ENCODE assay signal across 8 cellular contexts in genomic region chr1:168342572-168343280, GRCh38.
DNase-seq lines count a peak whose midpoint lies in the region; ATAC-seq and TF ChIP-seq lines count a peak whose summit lies in the region.

No MANE protein-coding gene starts in this region.

- H3K27ac ChIP-seq in KOPT-K1 (ENCODE audit: low read depth, low read length, poor library complexity, severe bottlenecking) (peak overlapping the region; percentile 84), Peyer's patch (peak overlapping the region in 2 of 4 donors; percentile 11 to 37), fibroblast of lung (ENCODE audit: insufficient read depth, low read length) (no peak overlapping the region)

- peaks cover 0 to 2% of the 10 kb centered on the region in 2 donors for H3K36me3 Mint-ChIP-seq in activated T-cell treated with anti-CD3 and anti-CD28 coated beads, Interleukin-2, amount 50 U/mL, for 72 hours (ENCODE audit: insufficient read depth in 2 of 2)
- H3K36me3 Mint-ChIP-seq in natural killer cell treated with Interleukin-12 subunit alpha and Interleukin-12 subunit beta and Interleukin-15 and Interleukin-18, amount 100 ng/mL, for 72 hours, result peaks cover 5% of the 10 kb centered on the region

- peak overlapping the region; percentile 20 to 39 for H3K4me3 Mint-ChIP-seq in activated T-cell treated with anti-CD3 and anti-CD28 coated beads, Interleukin-2, amount 50 U/mL, for 72 hours
- peak overlapping the region; percentile 46 for H3K4me3 Mint-ChIP-seq in natural killer cell treated with Interleukin-12 subunit alpha and Interleukin-12 subunit beta and Interleukin-15 and Interleukin-18, amount 100 ng/mL, for 72 hours

- TF ChIP-seq CTCF in Peyer's patch (IDR thresholded peaks at IDR 0.05) (peak; percentile 59 to 91 (median 84)), fibroblast of lung (conservative IDR thresholded peaks at IDR 0.05 in 1 of 2, IDR thresholded peaks at IDR 0.05 in 1 of 2; ENCODE audit: low read depth in 1 of 2, low read length in 2 of 2) (peak; percentile 47 to 72)

- H3K9me3 Mint-ChIP-seq in activated T-cell treated with anti-CD3 and anti-CD28 coated beads, Interleukin-2, amount 50 U/mL, for 72 hours, result peaks cover 0 to 3% of the 10 kb centered on the region in 2 donors
- no peaks in the 10 kb centered on the region for H3K9me3 Mint-ChIP-seq in natural killer cell treated with Interleukin-12 subunit alpha and Interleukin-12 subunit beta and Interleukin-15 and Interleukin-18, amount 100 ng/mL, for 72 hours

- H3K4me3 ChIP-seq in Peyer's patch (peak overlapping the region in 2 of 4 donors; percentile 26 to 28), fibroblast of lung (replicated peaks in 1 of 4; ENCODE audit: control extremely low read depth in 1 of 4, insufficient read depth in 1 of 4, low read depth in 3 of 4, low read length in 4 of 4) (peak overlapping the region in 2 of 4 experiments; percentile 33 to 37)

- H3K9me3 ChIP-seq in KOPT-K1 (ENCODE audit: insufficient read depth, low read length, poor library complexity, severe bottlenecking) (peaks cover under 1% of the 10 kb centered on the region), Peyer's patch (no peaks in the 10 kb centered on the region), fibroblast of lung (ENCODE audit: control insufficient read depth, insufficient read depth, low read depth, low read length) (no peaks in the 10 kb centered on the region)

- H3K9ac ChIP-seq in fibroblast of lung (ENCODE audit: insufficient read depth, low read length), result no peak overlapping the region

- H3K4me1 Mint-ChIP-seq in activated T-cell treated with anti-CD3 and anti-CD28 coated beads, Interleukin-2, amount 50 U/mL, for 72 hours (ENCODE audit: low read depth), result peaks cover 42% of the 10 kb centered on the region
- H3K4me1 Mint-ChIP-seq in natural killer cell treated with Interleukin-12 subunit alpha and Interleukin-12 subunit beta and Interleukin-15 and Interleukin-18, amount 100 ng/mL, for 72 hours (ENCODE audit: low read depth in 2 of 2), result peaks cover 54 to 70% of the 10 kb centered on the region in 2 donors

- no peak for TF ChIP-seq POLR2A in Peyer's patch (IDR thresholded peaks at IDR 0.05)

- ATAC-seq in GM21723 (IDR thresholded peaks at IDR 0.05; ENCODE audit: unreplicated experiment), result peak; percentile 92
- ATAC-seq in activated T-cell treated with anti-CD3 and anti-CD28 coated beads, Interleukin-2, amount 50 U/mL, for 72 hours (replicated peaks in 1 of 2), result peak; percentile 94 to 96
- peak; percentile 92 to 94 for ATAC-seq in natural killer cell treated with Interleukin-12 subunit alpha and Interleukin-12 subunit beta and Interleukin-15 and Interleukin-18, amount 100 ng/mL, for 72 hours

- H4K20me1 ChIP-seq in fibroblast of lung (ENCODE audit: control insufficient read depth, extremely low read depth, insufficient read depth, low read length), result no peaks in the 10 kb centered on the region

- no peaks in the 10 kb centered on the region for H3K79me2 ChIP-seq in fibroblast of lung (ENCODE audit: control insufficient read depth, insufficient read depth, low read length)

- H3K27me3 ChIP-seq in Peyer's patch (no peaks in the 10 kb centered on the region), fibroblast of lung (ENCODE audit: control insufficient read depth, insufficient read depth, low read length) (peaks cover 2% of the 10 kb centered on the region)

- peak overlapping the region; percentile 51 for H2AFZ ChIP-seq in fibroblast of lung (ENCODE audit: low read length)

- peak overlapping the region; percentile 60 for H3K27ac Mint-ChIP-seq in activated T-cell treated with anti-CD3 and anti-CD28 coated beads, Interleukin-2, amount 50 U/mL, for 72 hours
- H3K27ac Mint-ChIP-seq in natural killer cell treated with Interleukin-12 subunit alpha and Interleukin-12 subunit beta and Interleukin-15 and Interleukin-18, amount 100 ng/mL, for 72 hours, result peak overlapping the region; percentile 58 to 75

- peaks cover 0 to 10% (median 0%) of the 10 kb centered on the region in 4 donors for H3K4me1 ChIP-seq in Peyer's patch
- H3K4me1 ChIP-seq in fibroblast of lung (ENCODE audit: control insufficient read depth, extremely low read depth, insufficient read depth, low read length), result no peaks in the 10 kb centered on the region

- no peaks in the 10 kb centered on the region for H3K36me3 ChIP-seq in KOPT-K1 (ENCODE audit: insufficient read depth, low read length)
- H3K36me3 ChIP-seq in Peyer's patch, result no peaks in the 10 kb centered on the region
- H3K36me3 ChIP-seq in fibroblast of lung (ENCODE audit: control insufficient read depth, insufficient read depth, low read length), result no peaks in the 10 kb centered on the region

- DNase-seq in DMS114 treated with DMSO at 0.1 percent for 48 hours (lab: John Stamatoyannopoulos, UW; ENCODE audit: unreplicated experiment) (peak; percentile 81), Peyer's patch (peak; percentile 85 to 95 (median 86)), fibroblast of lung (ENCODE audit: low read depth in 2 of 2) (peak; percentile 86 to 91)
- peak; percentile 88 for DNase-seq in activated T-cell treated with anti-CD3 and anti-CD28 coated beads, Interleukin-2, amount 50 U/mL, for 72 hours
- DNase-seq in natural killer cell treated with Interleukin-12 subunit alpha and Interleukin-12 subunit beta and Interleukin-15 and Interleukin-18, amount 100 ng/mL, for 72 hours (ENCODE audit: low spot score), result peak; percentile 85
- peak; percentile 68 to 89 (median 81) for DNase-seq in stimulated activated naive CD4-positive, alpha-beta T cell (lab: John Stamatoyannopoulos, UW)

- H3K27me3 Mint-ChIP-seq in activated T-cell treated with anti-CD3 and anti-CD28 coated beads, Interleukin-2, amount 50 U/mL, for 72 hours (ENCODE audit: low read depth), result no peaks in the 10 kb centered on the region
- peaks cover 0 to 4% of the 10 kb centered on the region in 2 donors for H3K27me3 Mint-ChIP-seq in natural killer cell treated with Interleukin-12 subunit alpha and Interleukin-12 subunit beta and Interleukin-15 and Interleukin-18, amount 100 ng/mL, for 72 hours

- peak overlapping the region; percentile 65 for H3K4me2 ChIP-seq in fibroblast of lung (ENCODE audit: extremely low read depth, insufficient read depth, low read length)
